Comparison of ENCODE assay signal across 10 cellular contexts in the genomic region with DNA sequence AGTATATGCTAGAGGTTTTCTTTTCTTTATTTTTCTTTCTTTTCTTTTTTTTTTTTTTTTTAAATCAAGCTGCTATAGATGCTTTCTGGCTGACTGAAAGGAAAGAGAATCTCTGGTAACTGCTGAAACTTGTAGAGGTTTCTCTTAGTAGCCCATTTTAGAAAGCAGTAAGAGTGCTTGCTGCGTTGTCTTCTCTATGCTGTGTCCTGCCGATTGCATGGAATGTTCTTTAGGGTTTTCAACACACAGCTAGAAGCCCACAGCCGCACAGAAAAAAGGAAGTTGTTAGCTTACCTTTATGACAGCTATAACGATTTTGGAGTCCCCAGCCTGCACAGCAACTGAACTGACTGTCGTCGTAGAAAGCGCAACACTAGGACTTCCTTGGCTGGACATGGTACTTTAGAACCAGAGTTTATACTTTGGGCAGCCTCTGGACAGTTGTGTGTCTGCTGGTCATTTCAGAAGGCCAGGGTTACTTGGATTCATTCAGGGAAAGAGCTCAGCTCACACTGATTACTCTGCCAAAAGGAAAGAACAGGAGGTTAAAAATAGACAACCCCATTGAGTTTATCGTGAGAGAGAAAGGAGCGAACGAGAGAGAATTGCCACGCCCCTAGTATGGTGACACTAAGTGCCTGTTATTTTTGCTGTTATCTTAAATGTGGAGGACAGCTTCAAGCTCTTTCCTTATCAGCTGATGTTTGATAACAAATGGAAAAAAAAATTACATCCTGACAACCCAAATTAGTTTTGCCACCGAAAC. TPM values are rescaled to one million over a fixed set of nuclear protein-coding genes. Genes with fewer than 3 reads are reported as not detected.
A peak's percentile ranks its signal among the peaks of the same experiment; 100 is the strongest.
DNase-seq lines count a peak whose midpoint lies in the region; ATAC-seq and TF ChIP-seq lines count a peak whose summit lies in the region.
"Had no signal": no experiment of that assay in that cellular context is flagged by ENCODE, and none has a peak within 500 bp of the region (broad histone marks: within the 10 kb centered on the region; RNA-seq: fewer than 3 reads in every experiment).

A gene with protein sequence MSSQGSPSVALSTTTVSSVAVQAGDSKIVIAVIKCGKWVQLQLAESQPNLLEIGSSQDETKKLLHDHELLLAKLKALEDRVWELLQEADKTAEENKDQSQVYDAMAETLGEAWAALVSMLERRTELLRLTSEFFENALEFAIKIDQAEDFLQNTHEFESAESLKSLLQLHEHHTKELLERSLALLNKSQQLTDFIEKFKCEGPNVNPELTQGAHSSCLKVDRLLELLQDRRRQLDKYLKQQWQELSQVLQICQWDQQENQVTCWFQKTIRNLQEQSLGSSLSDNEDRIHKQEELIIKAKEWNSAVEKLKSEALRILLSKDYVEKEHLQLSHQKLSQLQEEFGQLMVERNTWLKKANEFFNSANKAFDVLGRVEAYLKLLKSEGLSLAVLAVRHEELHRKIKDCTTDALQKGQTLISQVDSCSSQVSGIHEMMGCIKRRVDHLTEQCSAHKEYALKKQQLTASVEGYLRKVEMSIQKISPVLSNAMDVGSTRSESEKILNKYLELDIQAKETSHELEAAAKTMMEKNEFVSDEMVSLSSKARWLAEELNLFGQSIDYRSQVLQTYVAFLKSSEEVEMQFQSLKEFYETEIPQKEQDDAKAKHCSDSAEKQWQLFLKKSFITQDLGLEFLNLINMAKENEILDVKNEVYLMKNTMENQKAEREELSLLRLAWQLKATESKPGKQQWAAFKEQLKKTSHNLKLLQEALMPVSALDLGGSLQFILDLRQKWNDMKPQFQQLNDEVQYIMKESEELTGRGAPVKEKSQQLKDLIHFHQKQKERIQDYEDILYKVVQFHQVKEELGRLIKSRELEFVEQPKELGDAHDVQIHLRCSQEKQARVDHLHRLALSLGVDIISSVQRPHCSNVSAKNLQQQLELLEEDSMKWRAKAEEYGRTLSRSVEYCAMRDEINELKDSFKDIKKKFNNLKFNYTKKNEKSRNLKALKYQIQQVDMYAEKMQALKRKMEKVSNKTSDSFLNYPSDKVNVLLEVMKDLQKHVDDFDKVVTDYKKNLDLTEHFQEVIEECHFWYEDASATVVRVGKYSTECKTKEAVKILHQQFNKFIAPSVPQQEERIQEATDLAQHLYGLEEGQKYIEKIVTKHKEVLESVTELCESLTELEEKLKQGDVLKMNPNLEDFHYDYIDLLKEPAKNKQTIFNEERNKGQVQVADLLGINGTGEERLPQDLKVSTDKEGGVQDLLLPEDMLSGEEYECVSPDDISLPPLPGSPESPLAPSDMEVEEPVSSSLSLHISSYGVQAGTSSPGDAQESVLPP (N-terminal part only) (minus strand): TSS at position 592 of the 766 bp plus-strand sequence. CDS start 196 bp downstream, at position 396.

- H3K4me1 ChIP-seq in smooth muscle cell (ENCODE audit: low read depth) = peaks cover 33% of the 10 kb centered on the region

- WGBS in smooth muscle cell (ENCODE audit: low lambda C conversion rate) = 52% methylated on average over 12 of the region's 12 CpGs

- no peaks in the 10 kb centered on the region for H3K79me2 ChIP-seq in smooth muscle cell (ENCODE audit: low read depth)

- no peaks in the 10 kb centered on the region for H4K20me1 ChIP-seq in smooth muscle cell (ENCODE audit: low read depth)

- no peaks in the 10 kb centered on the region for H3K27me3 ChIP-seq in smooth muscle cell (ENCODE audit: low read depth)

- H2AFZ ChIP-seq in smooth muscle cell (ENCODE audit: low read depth) = peak within 1 kb of the TSS; percentile 64

- no peaks in the 10 kb centered on the region for H3F3A ChIP-seq in smooth muscle cell (ENCODE audit: low read depth)

- no peak within 1 kb of the TSS for H3K27ac ChIP-seq in smooth muscle cell (ENCODE audit: low read depth)
- H3K27ac ChIP-seq: 22Rv1, VCaP had no signal

- peak within 1 kb of the TSS; percentile 31 for H3K4me3 ChIP-seq in smooth muscle cell

- H3K9me3 ChIP-seq in smooth muscle cell (replicated peaks; ENCODE audit: low read depth) = no peaks in the 10 kb centered on the region

- ATAC-seq in HG02885 (IDR thresholded peaks at IDR 0.05; ENCODE audit: poor library complexity, unreplicated experiment) = peak; percentile 70

- H3K9ac ChIP-seq in smooth muscle cell (ENCODE audit: low read depth) = no peak within 1 kb of the TSS

- H3K4me2 ChIP-seq in smooth muscle cell = peak within 1 kb of the TSS; percentile 37

- no peaks in the 10 kb centered on the region for H3K36me3 ChIP-seq in smooth muscle cell (ENCODE audit: low read depth)

- DNase-seq in DMS153 (lab: John Stamatoyannopoulos, UW) (peak; percentile 23), DMS153 treated with DMSO at 0.1 percent for 48 hours (lab: John Stamatoyannopoulos, UW; ENCODE audit: unreplicated experiment) (no peak), RPMI8226 (peak; percentile 83), foreskin melanocyte (peak; percentile 7), smooth muscle cell (lab: John Stamatoyannopoulos, UW; ENCODE audit: unreplicated experiment) (no peak), DMS 273 treated with DMSO at 0.1 percent for 48 hours (lab: John Stamatoyannopoulos, UW) (no peak), cerebellar nuclear complex (lab: John Stamatoyannopoulos, UW) (no peak)

- TF ChIP-seq CTCF in smooth muscle cell (IDR thresholded peaks at IDR 0.05; ENCODE audit: borderline replicate concordance, insufficient read depth, poor library complexity, severe bottlenecking) = no peak

RNA-seq across cellular contexts. Expression of the gene that starts here (rescaled TPM):
- total RNA-seq in smooth muscle cell = 0.13 and 0.76 TPM in 2 replicates
- polyA plus RNA-seq in smooth muscle cell = 0.03 TPM in 1 of 2 replicates, not detected in the other

Comparison
In these comparisons a context has a peak if more than half of its experiments do, and no peak if none do; other contexts are left out.
1. DNase-seq: peak in DMS153 (single experiment), RPMI8226 (single experiment) and foreskin melanocyte (single experiment); none in DMS153 treated with DMSO at 0.1 percent for 48 hours (single experiment), smooth muscle cell (single experiment), DMS 273 treated with DMSO at 0.1 percent for 48 hours (single experiment) and cerebellar nuclear complex (0 of 2).